Comparison of ENCODE assay signal across 8 cellular contexts in genomic region chr9:89435315-89435823, GRCh38.
DNase-seq lines count a peak whose midpoint lies in the region; ATAC-seq and TF ChIP-seq lines count a peak whose summit lies in the region.

No MANE protein-coding gene starts in this region.

- H3K9me3 Mint-ChIP-seq in Caco-2 (ENCODE audit: unreplicated experiment): no peaks in the 10 kb centered on the region
- no peaks in the 10 kb centered on the region for H3K9me3 Mint-ChIP-seq in memory B cell

- BruUV-seq in Caco-2 (replicated peaks; lab: Mats Ljungman, UMichigan): no TSS peak

- no peaks in the 10 kb centered on the region for H3K9me3 ChIP-seq in Caco-2

- POLR2A ChIA-PET in Caco-2 (lab: Charles Lee): no interaction called here

- H3K4me1 Mint-ChIP-seq in Caco-2 (ENCODE audit: low read depth, unreplicated experiment) (peaks cover 6% of the 10 kb centered on the region), memory B cell (peaks cover 61% of the 10 kb centered on the region)

- CTCF ChIA-PET in Caco-2 (lab: Charles Lee): no interaction called here

- ATAC-seq in memory B cell (ENCODE audit: low read depth): no peak

- in situ Hi-C loops in T47D (cut with HindIII; ENCODE audit: low pct_unique_long_range_greater_than_20kb, low sequenced_read_pairs): no loop called here

- H3K4me1 ChIP-seq in Caco-2: 0 out of 2 replicates have a peak, but pooled peaks cover 9% of the 10 kb centered on the region

- no peak overlapping the region for H3K4me3 Mint-ChIP-seq in Caco-2 (ENCODE audit: unreplicated experiment)
- H3K4me3 Mint-ChIP-seq in memory B cell: peak overlapping the region; percentile 68

- H3K27ac Mint-ChIP-seq in Caco-2 (ENCODE audit: unreplicated experiment) (no peak overlapping the region), memory B cell (peak overlapping the region; percentile 73)

- H3K27me3 Mint-ChIP-seq in Caco-2 (ENCODE audit: insufficient read depth, unreplicated experiment): no peaks in the 10 kb centered on the region
- H3K27me3 Mint-ChIP-seq in memory B cell: no peaks in the 10 kb centered on the region

- no peaks in the 10 kb centered on the region for H3K27me3 ChIP-seq in Caco-2 (replicated peaks; ENCODE audit: control insufficient read depth, insufficient read depth, low read length)

- no peak for TF ChIP-seq CTCF in Caco-2 (IDR thresholded peaks at IDR 0.05; ENCODE audit: insufficient read depth in 1 of 2, low read depth in 1 of 2, low read length in 1 of 2, severe bottlenecking in 1 of 2, unreplicated experiment in 1 of 2)

- intact Hi-C loops in Caco-2 (cut with micrococcal nuclease; ENCODE audit: unreplicated experiment): no loop called here

- DNase-seq in Caco-2 (peak; percentile 67 to 85), NAMALWA (ENCODE audit: low spot score) (peak; percentile 43), T47D (ENCODE audit: low read depth in 1 of 2, low spot score in 1 of 2) (peak; percentile 49 to 74), memory B cell (ENCODE audit: low spot score in 2 of 2) (no peak), SK-N-DZ (ENCODE audit: low spot score) (no peak), NCI-H2081 treated with DMSO at 0.1 percent for 48 hours (lab: John Stamatoyannopoulos, UW) (no peak), MV-4-11 (lab: John Stamatoyannopoulos, UW) (no peak)
- DNase-seq in effector CD4-positive, alpha-beta T cell: no peak

- no peak overlapping the region for H3K4me3 ChIP-seq in Caco-2 (ENCODE audit: low read depth, low read length)

- H3K36me3 Mint-ChIP-seq in Caco-2 (ENCODE audit: insufficient read depth, unreplicated experiment) (no peaks in the 10 kb centered on the region), memory B cell (no peaks in the 10 kb centered on the region)

- no peaks in the 10 kb centered on the region for H3K36me3 ChIP-seq in Caco-2 (ENCODE audit: control insufficient read depth, insufficient read depth, low read length)

Comparison
In these comparisons a context has a peak if more than half of its experiments do, and no peak if none do; other contexts are left out.
1. DNase-seq: peak in Caco-2 (2 of 2), NAMALWA (single experiment) and T47D (2 of 2); none in memory B cell (0 of 2), SK-N-DZ (single experiment), NCI-H2081 treated with DMSO at 0.1 percent for 48 hours (single experiment), MV-4-11 (single experiment) and effector CD4-positive, alpha-beta T cell (single experiment).